1 cellular context compared by ENCODE assay signal in genomic region chr2:173136067-173136466, GRCh38.
TF ChIP-seq lines count a peak whose summit lies in the region.

No MANE protein-coding gene starts in this region.

TF ChIP-seq in WTC11, 78 proteins besides CTCF, POLR2A, EP300 and RAD21 (continued from another document):
- no peak for TF ChIP-seq ZNF425 (CRISPR knock-in tag; conservative IDR thresholded peaks at IDR 0.05)
